21 cellular contexts compared by ENCODE assay signal in the genomic region with DNA sequence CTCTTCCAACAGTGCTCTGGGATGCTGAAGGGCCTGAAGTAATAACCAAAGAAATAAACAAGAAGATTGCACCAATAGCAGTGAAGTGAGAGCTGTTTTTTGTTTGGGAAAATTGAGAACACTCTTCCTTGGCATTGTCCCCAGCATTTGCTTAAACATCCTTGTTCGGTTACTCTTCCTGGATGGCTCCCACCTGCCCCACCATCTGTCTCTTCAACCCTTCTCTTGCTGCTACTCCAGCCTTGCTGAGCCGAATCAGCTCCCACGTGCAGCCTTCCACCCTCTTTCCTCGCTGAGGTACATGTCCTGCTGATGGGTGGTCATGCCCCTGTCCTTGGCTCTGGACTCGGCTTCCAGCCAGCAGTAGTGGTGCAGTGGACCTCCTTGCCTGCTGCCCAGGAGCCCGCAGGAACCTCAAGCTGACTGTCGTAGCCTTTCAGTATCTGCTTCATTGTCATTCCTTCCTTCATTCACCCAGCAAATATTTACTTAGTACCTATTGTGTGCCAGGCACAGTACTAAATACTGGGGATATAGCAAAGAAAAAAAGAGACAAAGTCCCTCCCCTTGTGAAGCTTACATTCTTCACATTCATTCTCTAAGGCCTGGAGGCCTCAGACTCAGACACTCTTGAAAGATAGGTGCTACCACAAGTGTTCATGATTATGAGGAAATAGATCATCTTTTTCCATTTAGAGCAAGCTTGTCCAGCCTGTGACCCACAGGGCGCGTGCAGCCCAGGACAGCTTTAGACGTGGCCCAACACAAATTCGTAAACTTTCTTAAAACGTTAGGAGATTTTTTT. TPM values are rescaled to one million over a fixed set of nuclear protein-coding genes. Genes with fewer than 3 reads are reported as not detected.
DNase-seq lines count a peak whose midpoint lies in the region; ATAC-seq and TF ChIP-seq lines count a peak whose summit lies in the region.
"Had no signal": no experiment of that assay in that cellular context is flagged by ENCODE, and none has a peak within 500 bp of the region (broad histone marks: within the 10 kb centered on the region; RNA-seq: fewer than 3 reads in every experiment).

No MANE protein-coding gene starts in this region.

- H3K79me1 ChIP-seq in H9 (ENCODE audit: insufficient read depth, low read depth, low read length, poor library complexity, severe bottlenecking): no peaks in the 10 kb centered on the region

- H2BK12ac ChIP-seq in H9 (ENCODE audit: insufficient read length, low read depth, low read length): no peak overlapping the region

- no peak for DNase-seq in H9
- no peak for DNase-seq in left colon
- DNase-seq in DMS153 (lab: John Stamatoyannopoulos, UW): no peak
- no peak for DNase-seq in glomerular visceral epithelial cell (ENCODE audit: extremely low spot score)
- no peak for DNase-seq in COLO829 (ENCODE audit: low spot score)
- DNase-seq: activated naive CD4-positive, alpha-beta T cell treated with anti-CD3 and anti-CD28 coated beads, Interleukin-2, amount 10 ng/mL, durations not matched to agents 7 days and 5 days; activated T-cell treated with anti-CD3 and anti-CD28 coated beads, Interleukin-2, amount 50 U/mL, for 1 hour; BE2C; hippocampal formation; kidney glomerular epithelial cell; MG63; midbrain; NCI-H1436 treated with DMSO at 0.1 percent for 48 hours; SHP77 treated with DMSO at 0.1 percent for 48 hours; stimulated activated CD4-positive, alpha-beta T cell treated with anti-CD3 and anti-CD28 coated beads, Interleukin-2, amount 100 ng/mL, for 24 hours; stimulated activated naive CD8-positive, alpha-beta T cell treated with anti-CD3 and anti-CD28 coated beads, Interleukin-15, Interleukin-2, amounts not matched to agents 100 U/mL and 50 U/mL, for 24 hours; T-cell had no signal

- no peak overlapping the region for H3K4me2 ChIP-seq in H9 (ENCODE audit: insufficient read depth, insufficient read length, low read length)

- no peak overlapping the region for H4K8ac ChIP-seq in H9 (replicated peaks; ENCODE audit: insufficient read length, low read depth, low read length)

- no peak overlapping the region for H4K91ac ChIP-seq in H9 (ENCODE audit: insufficient read length, low read depth, low read length)

- TF ChIP-seq CTCF in C4-2B (conservative IDR thresholded peaks at IDR 0.05): no peak
- no peak for TF ChIP-seq CTCF in H9 (conservative IDR thresholded peaks at IDR 0.05)

- no peak overlapping the region for H3K18ac ChIP-seq in H9 (ENCODE audit: insufficient read length, low read depth, low read length)

- no peak overlapping the region for H2BK20ac ChIP-seq in H9 (ENCODE audit: low read depth, low read length, poor library complexity, severe bottlenecking)

- no peak overlapping the region for H2BK15ac ChIP-seq in H9 (ENCODE audit: low read depth, low read length)

- peak overlapping the region; percentile 39 for H3K27ac ChIP-seq in C4-2B
- no peak overlapping the region for H3K27ac ChIP-seq in H9 (ENCODE audit: insufficient read length, low read depth, low read length)
- H3K27ac ChIP-seq in angular gyrus (ENCODE audit: low read depth, low read length): peak overlapping the region; percentile 62

- H3K9ac ChIP-seq in H9 (ENCODE audit: extremely low read depth, insufficient read length, low read length): no peak overlapping the region

- no peak overlapping the region for H4K5ac ChIP-seq in H9 (ENCODE audit: insufficient read length, low read depth, low read length)

- H4K20me1 ChIP-seq in H9 (ENCODE audit: control insufficient read depth, insufficient read depth, insufficient read length): no peaks in the 10 kb centered on the region

- H3K4ac ChIP-seq in H9 (ENCODE audit: low read depth, low read length): no peak overlapping the region

- no peak overlapping the region for H2BK5ac ChIP-seq in H9 (ENCODE audit: insufficient read length, low read length)

- no peaks in the 10 kb centered on the region for H3K4me1 ChIP-seq in H9 (ENCODE audit: insufficient read depth, low read length)
- H3K4me1 ChIP-seq: BE2C had no signal

- H2AK5ac ChIP-seq in H9 (ENCODE audit: insufficient read length, low read length): no peak overlapping the region

- H3K9me3 Mint-ChIP-seq in H9: no peaks in the 10 kb centered on the region
- H3K9me3 Mint-ChIP-seq: activated naive CD4-positive, alpha-beta T cell treated with anti-CD3 and anti-CD28 coated beads, Interleukin-2, amount 10 ng/mL, durations not matched to agents 7 days and 5 days; T-cell had no signal

- no peak overlapping the region for H3K56ac ChIP-seq in H9 (ENCODE audit: insufficient read length, low read depth, low read length)

- H3K4me3 Mint-ChIP-seq in H9: no peak overlapping the region
- H3K4me3 Mint-ChIP-seq: activated naive CD4-positive, alpha-beta T cell treated with anti-CD3 and anti-CD28 coated beads, Interleukin-2, amount 10 ng/mL, durations not matched to agents 7 days and 5 days; T-cell had no signal

- ATAC-seq in left colon (peak; percentile 1), HG02623 (IDR thresholded peaks at IDR 0.05; ENCODE audit: unreplicated experiment) (no peak)
- ATAC-seq: stimulated activated naive CD8-positive, alpha-beta T cell treated with anti-CD3 and anti-CD28 coated beads, Interleukin-15, Interleukin-2, amounts not matched to agents 100 U/mL and 50 U/mL, for 24 hours; T-cell had no signal

- no CpG with 5 or more reads among the region's 12 CpGs for WGBS in H9 (ENCODE audit: extremely low coverage, insufficient read length, low lambda C conversion rate)

- no peaks in the 10 kb centered on the region for H3K23me2 ChIP-seq in H9 (ENCODE audit: insufficient read length, low read depth, low read length, poor library complexity, severe bottlenecking)

- H3K79me2 ChIP-seq in H9 (ENCODE audit: insufficient read depth, low read length): no peaks in the 10 kb centered on the region

- H2AFZ ChIP-seq in H9 (ENCODE audit: low read length): no peak overlapping the region

- H3K27me3 ChIP-seq in H9 (ENCODE audit: insufficient read depth, low read length): no peaks in the 10 kb centered on the region
- H3K27me3 ChIP-seq: BE2C, MG63, tibial nerve had no signal

- no peak overlapping the region for H3T11ph ChIP-seq in H9 (ENCODE audit: low read length)

- no peaks in the 10 kb centered on the region; the same call in 1 of the 2 replicates for H3K27me3 Mint-ChIP-seq in H9 (ENCODE audit: low read depth)
- H3K27me3 Mint-ChIP-seq: activated naive CD4-positive, alpha-beta T cell treated with anti-CD3 and anti-CD28 coated beads, Interleukin-2, amount 10 ng/mL, durations not matched to agents 7 days and 5 days; T-cell had no signal

- peaks cover 3 to 10% (median 10%) of the 10 kb centered on the region in 3 experiments for H3K36me3 Mint-ChIP-seq in H9 (ENCODE audit: insufficient read depth in 1 of 3, low read depth in 3 of 3)
- H3K36me3 Mint-ChIP-seq: activated naive CD4-positive, alpha-beta T cell treated with anti-CD3 and anti-CD28 coated beads, Interleukin-2, amount 10 ng/mL, durations not matched to agents 7 days and 5 days; T-cell had no signal

- H3K23ac ChIP-seq in H9 (ENCODE audit: insufficient read length, low read depth, low read length): no peak overlapping the region

- no peaks in the 10 kb centered on the region for H3K9me3 ChIP-seq in H9 (ENCODE audit: control insufficient read depth, low read depth, low read length)
- H3K9me3 ChIP-seq: BE2C, MG63, tibial nerve had no signal

- H3K27ac Mint-ChIP-seq in H9: peak overlapping the region; percentile 6 to 78 (median 31); a peak in 3 of 7 replicates
- H3K27ac Mint-ChIP-seq: activated naive CD4-positive, alpha-beta T cell treated with anti-CD3 and anti-CD28 coated beads, Interleukin-2, amount 10 ng/mL, durations not matched to agents 7 days and 5 days; T-cell had no signal

- H2BK120ac ChIP-seq in H9 (ENCODE audit: low read depth, low read length, poor library complexity, severe bottlenecking): no peak overlapping the region

- peaks cover 13 to 19% of the 10 kb centered on the region in 2 experiments for H3K4me1 Mint-ChIP-seq in H9

- intact Hi-C loops in left colon (cut with DNase I, micrococcal nuclease): no loop called here

- H3K14ac ChIP-seq in H9 (ENCODE audit: insufficient read depth, low read length): no peak overlapping the region

RNA-seq across cellular contexts. Expression of a gene that starts 17.1 kb away (rescaled TPM):
- 3.2 and 3.8 TPM in 2 replicates for total RNA-seq in H9 (2021)
- 100 to 1,000 TPM; 174 to 184 TPM for total RNA-seq in left colon

RNA-seq across cellular contexts. Expression of a gene that starts 56.0 kb away (rescaled TPM):
- total RNA-seq in H9 (2021) (27.1 and 36.9 TPM in 2 replicates), left colon (100 to 1,000 TPM in 1 of 2 donors, 10 to 100 TPM in 1; 80.2 to 114 TPM)

Comparison
In these comparisons a context has a peak if more than half of its experiments do, and no peak if none do; other contexts are left out.
1. RNA of a gene that starts 17.1 kb away (total RNA-seq): 174 to 184 TPM in left colon; 3.2 to 3.8 TPM in H9; every median in the first group is over 10 times any median in the second.